ENCODE assay signal across 1 cellular context in the genomic region with DNA sequence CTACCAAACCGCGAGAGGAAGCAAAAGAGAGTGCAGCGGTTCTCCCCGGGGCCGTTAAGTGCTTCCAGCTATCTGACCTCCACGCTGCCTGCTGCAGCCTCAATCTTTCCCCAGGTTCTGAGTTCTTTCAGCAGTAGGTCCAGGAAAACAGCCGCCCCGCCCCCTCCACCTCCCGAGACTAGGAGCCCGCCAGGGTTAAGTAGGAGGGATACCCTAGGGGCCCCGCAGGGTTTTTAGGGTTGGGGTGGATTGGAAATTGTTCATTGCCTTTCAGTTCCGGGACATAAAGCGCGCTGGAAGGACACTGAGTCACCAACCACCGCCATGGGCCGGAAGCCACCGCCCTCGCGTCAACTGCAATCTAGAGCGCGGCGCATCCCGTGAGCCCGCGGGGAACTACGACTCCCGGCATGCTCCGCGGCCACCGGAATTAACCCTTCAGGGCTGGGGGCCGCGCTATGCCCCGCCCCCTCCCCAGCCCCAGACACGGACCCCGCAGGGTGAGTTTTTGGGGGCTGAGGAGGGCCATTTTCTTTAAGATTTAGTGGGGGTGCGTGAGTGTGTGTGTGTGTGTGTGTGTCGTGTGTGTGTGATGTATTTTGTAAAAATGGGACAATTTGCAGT.
TF ChIP-seq lines count a peak whose summit lies in the region.

TSS of gene MYL6B (plus strand) at position 456 of the 624 bp plus-strand sequence. CDS start 1,332 bp downstream, outside the sequence.

TF ChIP-seq in HepG2, 621 proteins besides CTCF, POLR2A, EP300 and RAD21 (continued from another document and continues in another):
- TF ChIP-seq, protein P1, sequence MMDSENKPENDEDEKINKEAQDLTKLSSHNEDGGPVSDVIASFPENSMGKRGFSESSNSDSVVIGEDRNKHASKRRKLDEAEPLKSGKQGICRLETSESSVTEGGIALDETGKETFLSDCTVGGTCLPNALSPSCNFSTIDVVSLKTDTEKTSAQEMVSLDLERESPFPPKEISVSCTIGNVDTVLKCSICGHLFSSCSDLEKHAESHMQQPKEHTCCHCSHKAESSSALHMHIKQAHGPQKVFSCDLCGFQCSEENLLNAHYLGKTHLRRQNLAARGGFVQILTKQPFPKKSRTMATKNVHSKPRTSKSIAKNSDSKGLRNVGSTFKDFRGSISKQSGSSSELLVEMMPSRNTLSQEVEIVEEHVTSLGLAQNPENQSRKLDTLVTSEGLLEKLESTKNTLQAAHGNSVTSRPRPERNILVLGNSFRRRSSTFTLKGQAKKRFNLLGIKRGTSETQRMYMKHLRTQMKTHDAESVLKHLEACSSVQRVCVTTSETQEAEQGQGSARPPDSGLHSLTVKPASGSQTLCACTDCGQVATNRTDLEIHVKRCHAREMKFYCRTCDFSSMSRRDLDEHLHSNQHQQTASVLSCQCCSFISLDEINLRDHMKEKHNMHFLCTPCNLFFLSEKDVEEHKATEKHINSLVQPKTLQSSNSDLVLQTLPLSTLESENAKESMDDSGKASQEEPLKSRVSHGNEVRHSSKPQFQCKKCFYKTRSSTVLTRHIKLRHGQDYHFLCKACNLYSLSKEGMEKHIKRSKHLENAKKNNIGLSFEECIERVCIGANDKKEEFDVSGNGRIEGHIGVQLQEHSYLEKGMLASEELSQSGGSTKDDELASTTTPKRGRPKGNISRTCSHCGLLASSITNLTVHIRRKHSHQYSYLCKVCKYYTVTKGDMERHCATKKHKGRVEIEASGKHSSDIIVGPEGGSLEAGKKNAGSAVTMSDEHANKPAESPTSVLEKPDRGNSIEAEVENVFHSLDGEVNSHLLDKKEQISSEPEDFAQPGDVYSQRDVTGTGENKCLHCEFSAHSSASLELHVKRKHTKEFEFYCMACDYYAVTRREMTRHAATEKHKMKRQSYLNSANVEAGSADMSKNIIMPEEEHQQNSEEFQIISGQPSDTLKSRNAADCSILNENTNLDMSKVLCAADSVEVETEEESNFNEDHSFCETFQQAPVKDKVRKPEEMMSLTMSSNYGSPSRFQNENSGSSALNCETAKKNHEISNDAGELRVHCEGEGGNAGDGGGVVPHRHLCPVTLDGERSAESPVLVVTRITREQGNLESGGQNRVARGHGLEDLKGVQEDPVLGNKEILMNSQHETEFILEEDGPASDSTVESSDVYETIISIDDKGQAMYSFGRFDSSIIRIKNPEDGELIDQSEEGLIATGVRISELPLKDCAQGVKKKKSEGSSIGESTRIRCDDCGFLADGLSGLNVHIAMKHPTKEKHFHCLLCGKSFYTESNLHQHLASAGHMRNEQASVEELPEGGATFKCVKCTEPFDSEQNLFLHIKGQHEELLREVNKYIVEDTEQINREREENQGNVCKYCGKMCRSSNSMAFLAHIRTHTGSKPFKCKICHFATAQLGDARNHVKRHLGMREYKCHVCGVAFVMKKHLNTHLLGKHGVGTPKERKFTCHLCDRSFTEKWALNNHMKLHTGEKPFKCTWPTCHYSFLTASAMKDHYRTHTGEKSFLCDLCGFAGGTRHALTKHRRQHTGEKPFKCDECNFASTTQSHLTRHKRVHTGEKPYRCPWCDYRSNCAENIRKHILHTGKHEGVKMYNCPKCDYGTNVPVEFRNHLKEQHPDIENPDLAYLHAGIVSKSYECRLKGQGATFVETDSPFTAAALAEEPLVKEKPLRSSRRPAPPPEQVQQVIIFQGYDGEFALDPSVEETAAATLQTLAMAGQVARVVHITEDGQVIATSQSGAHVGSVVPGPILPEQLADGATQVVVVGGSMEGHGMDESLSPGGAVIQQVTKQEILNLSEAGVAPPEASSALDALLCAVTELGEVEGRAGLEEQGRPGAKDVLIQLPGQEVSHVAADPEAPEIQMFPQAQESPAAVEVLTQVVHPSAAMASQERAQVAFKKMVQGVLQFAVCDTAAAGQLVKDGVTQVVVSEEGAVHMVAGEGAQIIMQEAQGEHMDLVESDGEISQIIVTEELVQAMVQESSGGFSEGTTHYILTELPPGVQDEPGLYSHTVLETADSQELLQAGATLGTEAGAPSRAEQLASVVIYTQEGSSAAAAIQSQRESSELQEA (CRISPR knock-in tag; IDR thresholded peaks at IDR 0.05; ENCODE audit: not compliant biosample characterization): peak; percentile 18
- peak; percentile 47; the same call in 1 of the 2 replicates for TF ChIP-seq TBX2 (CRISPR knock-in tag; IDR thresholded peaks at IDR 0.05; ENCODE audit: borderline replicate concordance)
- no peak for TF ChIP-seq BCLAF1 (IDR thresholded peaks at IDR 0.05)
- peak; percentile 61; the same call in 1 of the 2 replicates for TF ChIP-seq TFE3 (CRISPR knock-in tag; IDR thresholded peaks at IDR 0.05)
- TF ChIP-seq HNF4A (CRISPR knock-in tag; IDR thresholded peaks at IDR 0.05): no peak
- 0 out of 2 replicates have a peak, but pooled peaks have one; percentile 18 for TF ChIP-seq ZNF619 (CRISPR knock-in tag; IDR thresholded peaks at IDR 0.05)
- TF ChIP-seq ZHX2 (IDR thresholded peaks at IDR 0.05; ENCODE audit: low read depth): peak; percentile 80
- TF ChIP-seq ZHX2 (CRISPR knock-in tag; IDR thresholded peaks at IDR 0.05; ENCODE audit: borderline replicate concordance): no peak
- TF ChIP-seq ONECUT2 (CRISPR knock-in tag; IDR thresholded peaks at IDR 0.05): no peak
- TF ChIP-seq DR1 (CRISPR knock-in tag; IDR thresholded peaks at IDR 0.05): peak; percentile 26; the same call in 1 of the 2 replicates
- TF ChIP-seq HIC2 (CRISPR knock-in tag; IDR thresholded peaks at IDR 0.05; ENCODE audit: low read depth): no peak
- TF ChIP-seq MXI1 (IDR thresholded peaks at IDR 0.05; ENCODE audit: borderline replicate concordance, low read depth, low read length): peak; percentile 81; the same call in 1 of the 3 replicates
- TF ChIP-seq PHB2 (IDR thresholded peaks at IDR 0.05; ENCODE audit: partially characterized antibody): no peak
- no peak for TF ChIP-seq ZNF780A (CRISPR knock-in tag; IDR thresholded peaks at IDR 0.05)
- no peak for TF ChIP-seq KLF11 (CRISPR knock-in tag; IDR thresholded peaks at IDR 0.05)
- TF ChIP-seq ETV5 (CRISPR knock-in tag; IDR thresholded peaks at IDR 0.05; ENCODE audit: borderline replicate concordance): peak; percentile 94
- no peak; the same call in 1 of the 2 replicates for TF ChIP-seq ZMYM3 (CRISPR knock-in tag; IDR thresholded peaks at IDR 0.05)
- peak; percentile 65; the same call in 1 of the 2 replicates for TF ChIP-seq HOXA5 (CRISPR knock-in tag; IDR thresholded peaks at IDR 0.05)
- TF ChIP-seq ZNF747 (CRISPR knock-in tag; IDR thresholded peaks at IDR 0.05; ENCODE audit: borderline replicate concordance): 0 out of 2 replicates have a peak, but pooled peaks have one; percentile 61
- peak; percentile 71 for TF ChIP-seq POLR2G (IDR thresholded peaks at IDR 0.05; ENCODE audit: low read depth, low read length)
- no peak for TF ChIP-seq ZBTB34 (CRISPR knock-in tag; IDR thresholded peaks at IDR 0.05)
- TF ChIP-seq KLF12 (CRISPR knock-in tag; IDR thresholded peaks at IDR 0.05; ENCODE audit: borderline replicate concordance): 0 out of 2 replicates have a peak, but pooled peaks have one; percentile 40
- TF ChIP-seq ZNF235 (CRISPR knock-in tag; IDR thresholded peaks at IDR 0.05; ENCODE audit: borderline replicate concordance): peak; percentile 73; the same call in 1 of the 2 replicates
- TF ChIP-seq ZNF790 (CRISPR knock-in tag; IDR thresholded peaks at IDR 0.05; ENCODE audit: borderline replicate concordance): no peak; the same call in 1 of the 2 replicates
- TF ChIP-seq KDM5B (CRISPR knock-in tag; IDR thresholded peaks at IDR 0.05; ENCODE audit: borderline replicate concordance): 0 out of 2 replicates have a peak, but pooled peaks have one; percentile 31
